In the genomic region with DNA sequence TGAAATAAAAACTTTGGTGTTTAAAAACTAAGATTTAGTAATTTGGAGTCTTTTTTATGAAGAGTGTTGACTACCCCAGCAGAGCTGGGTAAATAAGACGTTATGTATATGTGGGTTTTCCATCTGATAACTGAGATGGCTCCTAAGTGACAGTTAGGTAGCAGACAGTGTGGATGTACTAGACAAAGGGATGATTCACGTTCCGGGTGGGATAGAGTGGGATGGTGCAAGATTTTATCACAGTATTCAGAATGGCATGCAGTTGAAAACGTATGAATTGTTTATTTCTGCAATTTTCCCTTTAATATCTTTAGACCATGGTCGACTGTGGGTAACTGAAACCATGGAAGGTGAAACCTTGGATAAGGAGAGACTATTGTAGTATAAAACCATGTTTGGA, we compare ENCODE assay signal across 15 cellular contexts. TPM values are rescaled to one million over a fixed set of nuclear protein-coding genes. Genes with fewer than 3 reads are reported as not detected.
DNase-seq lines count a peak whose midpoint lies in the region; ATAC-seq and TF ChIP-seq lines count a peak whose summit lies in the region.
"Had no signal": no experiment of that assay in that cellular context is flagged by ENCODE, and none has a peak within 500 bp of the region (broad histone marks: within the 10 kb centered on the region; RNA-seq: fewer than 3 reads in every experiment).

No MANE protein-coding gene starts in this region.

- H3K9me3 ChIP-seq in Peyer's patch = no peaks in the 10 kb centered on the region

- POLR2A ChIA-PET in T-cell (lab: Charles Lee) = interaction anchor here in 1 of 2 donors (1.0 kb wide), 1 partner anchor 18 kb away, joined by 9 read pairs; no protein-coding TSS in a partner anchor

- H3K27me3 Mint-ChIP-seq in activated naive CD8-positive, alpha-beta T cell = no peaks in the 10 kb centered on the region
- no peaks in the 10 kb centered on the region for H3K27me3 Mint-ChIP-seq in activated naive CD8-positive, alpha-beta T cell treated with anti-CD3 and anti-CD28 coated beads, Interleukin-2, amount 50 U/mL, for 24 hours
- H3K27me3 Mint-ChIP-seq in T-cell (no peaks in the 10 kb centered on the region), glutamatergic neuron (ENCODE audit: unreplicated experiment) (no peaks in the 10 kb centered on the region)
- H3K27me3 Mint-ChIP-seq: CD8-positive, alpha-beta memory T cell had no signal

- H3K9me3 Mint-ChIP-seq in activated naive CD8-positive, alpha-beta T cell (ENCODE audit: low read depth) = no peaks in the 10 kb centered on the region
- no peaks in the 10 kb centered on the region for H3K9me3 Mint-ChIP-seq in activated naive CD8-positive, alpha-beta T cell treated with anti-CD3 and anti-CD28 coated beads, Interleukin-2, amount 50 U/mL, for 24 hours
- H3K9me3 Mint-ChIP-seq in T-cell (no peaks in the 10 kb centered on the region), glutamatergic neuron (ENCODE audit: unreplicated experiment) (no peaks in the 10 kb centered on the region)
- H3K9me3 Mint-ChIP-seq: CD8-positive, alpha-beta memory T cell had no signal

- peaks cover 65% of the 10 kb centered on the region for H3K4me1 Mint-ChIP-seq in activated naive CD8-positive, alpha-beta T cell (ENCODE audit: low read depth)
- H3K4me1 Mint-ChIP-seq in activated naive CD8-positive, alpha-beta T cell treated with anti-CD3 and anti-CD28 coated beads, Interleukin-2, amount 50 U/mL, for 24 hours = peaks cover 26% of the 10 kb centered on the region
- H3K4me1 Mint-ChIP-seq in T-cell (peaks cover 53 to 73% (median 65%) of the 10 kb centered on the region in 3 donors), glutamatergic neuron (ENCODE audit: low read depth, unreplicated experiment) (peaks cover 16% of the 10 kb centered on the region)

- no peak for TF ChIP-seq CTCF in glutamatergic neuron (IDR thresholded peaks at IDR 0.05; ENCODE audit: partially characterized antibody, unreplicated experiment)
- TF ChIP-seq CTCF in Peyer's patch (IDR thresholded peaks at IDR 0.05) = no peak

- peaks cover 0 to 26% (median 0%) of the 10 kb centered on the region in 3 donors for H3K36me3 ChIP-seq in Peyer's patch

- TF ChIP-seq POLR2A in Peyer's patch (IDR thresholded peaks at IDR 0.05) = no peak

- CTCF ChIA-PET in T-cell (lab: Charles Lee) = no interaction called here

- DNase-seq in activated naive CD8-positive, alpha-beta T cell treated with anti-CD3 and anti-CD28 coated beads, Interleukin-2, amount 50 U/mL, for 24 hours = no peak
- DNase-seq in T-cell = no peak
- DNase-seq in glutamatergic neuron = no peak
- DNase-seq in A172 (ENCODE audit: low spot score) = no peak
- DNase-seq in T-helper 2 cell = no peak
- no peak for DNase-seq in Peyer's patch
- DNase-seq: AML-193; CD8-positive, alpha-beta memory T cell; Karpas-422; MM.1S; NCI-H1417; NCI-H2029; NCI-H226; PC-3 had no signal

- no peak overlapping the region for H3K4me3 Mint-ChIP-seq in activated naive CD8-positive, alpha-beta T cell
- no peak overlapping the region for H3K4me3 Mint-ChIP-seq in activated naive CD8-positive, alpha-beta T cell treated with anti-CD3 and anti-CD28 coated beads, Interleukin-2, amount 50 U/mL, for 24 hours
- H3K4me3 Mint-ChIP-seq in T-cell = no peak overlapping the region
- H3K4me3 Mint-ChIP-seq in glutamatergic neuron (ENCODE audit: unreplicated experiment) = peak overlapping the region; percentile 3
- H3K4me3 Mint-ChIP-seq: CD8-positive, alpha-beta memory T cell had no signal

- no peak for ATAC-seq in activated naive CD8-positive, alpha-beta T cell treated with anti-CD3 and anti-CD28 coated beads, Interleukin-2, amount 50 U/mL, for 24 hours
- ATAC-seq in T-cell (replicated peaks in 1 of 4) = no peak
- ATAC-seq: PC-3 had no signal

- no peaks in the 10 kb centered on the region for H3K4me1 ChIP-seq in Peyer's patch

- H3K36me3 Mint-ChIP-seq in activated naive CD8-positive, alpha-beta T cell = peaks cover 23% of the 10 kb centered on the region
- H3K36me3 Mint-ChIP-seq in activated naive CD8-positive, alpha-beta T cell treated with anti-CD3 and anti-CD28 coated beads, Interleukin-2, amount 50 U/mL, for 24 hours (ENCODE audit: low read depth) = peaks cover 55% of the 10 kb centered on the region
- H3K36me3 Mint-ChIP-seq in T-cell (peaks cover 66% of the 10 kb centered on the region), glutamatergic neuron (ENCODE audit: unreplicated experiment) (no peaks in the 10 kb centered on the region)

- H3K4me3 ChIP-seq in Peyer's patch = no peak overlapping the region

- H3K27me3 ChIP-seq in Peyer's patch = no peaks in the 10 kb centered on the region

- H3K27ac ChIP-seq in Peyer's patch = no peak overlapping the region

- H3K27ac Mint-ChIP-seq in activated naive CD8-positive, alpha-beta T cell = peak overlapping the region; percentile 36
- no peak overlapping the region for H3K27ac Mint-ChIP-seq in activated naive CD8-positive, alpha-beta T cell treated with anti-CD3 and anti-CD28 coated beads, Interleukin-2, amount 50 U/mL, for 24 hours
- H3K27ac Mint-ChIP-seq in T-cell (peak overlapping the region; percentile 7 to 37), glutamatergic neuron (ENCODE audit: unreplicated experiment) (peak overlapping the region; percentile 41)

RNA-seq across cellular contexts. Expression of a gene that starts 50.4 kb away (rescaled TPM):
- total RNA-seq in T-cell (10 to 100 TPM; 45.7 to 93.7 (median 49.6) TPM), glutamatergic neuron (ENCODE audit: unreplicated experiment) (22.3 TPM), Peyer's patch (10 to 100 TPM; 11.6 to 74.3 (median 16.6) TPM)
- 12.1 and 16.9 TPM in 2 replicates for total RNA-seq in A172 (2014; rRNA removed; shearing (Covaris generic))
